In genomic region chr7:75989726-75990388, GRCh38 we compare ENCODE assay signal across 10 cellular contexts. TPM values are rescaled to one million over a fixed set of nuclear protein-coding genes. Genes with fewer than 3 reads are reported as not detected.
DNase-seq lines count a peak whose midpoint lies in the region; ATAC-seq and TF ChIP-seq lines count a peak whose summit lies in the region.
"Had no signal": no experiment of that assay in that cellular context is flagged by ENCODE, and none has a peak within 500 bp of the region (broad histone marks: within the 10 kb centered on the region; RNA-seq: fewer than 3 reads in every experiment).

No MANE protein-coding gene starts in this region.

- TF ChIP-seq POLR2A in right lobe of liver (IDR thresholded peaks at IDR 0.05) (no peak), stomach (IDR thresholded peaks at IDR 0.05) (no peak)

- H3K27ac ChIP-seq in GM23248 (no peak overlapping the region), ascending aorta (peak overlapping the region; percentile 72 to 99), right lobe of liver (peak overlapping the region in 2 of 3 donors; percentile 58 to 69), stomach (peak overlapping the region in 4 of 5 donors; percentile 11 to 97 (median 53))

- WGBS in GM23248 (ENCODE audit: low coverage in 1 of 2, low lambda C conversion rate in 2 of 2, missing lambda C conversion rate in 2 of 2), 2 experiments = 41 to 43% methylated on average over 15 of the region's 15 CpGs
- WGBS in right lobe of liver (ENCODE audit: insufficient coverage, low coverage, low lambda C conversion rate, missing lambda C conversion rate) = 36% methylated on average over 11 of the region's 15 CpGs
- WGBS in stomach, 5 donors = 63 to 70% (median 66%) methylated on average over 15 of the region's 15 CpGs

- no peaks in the 10 kb centered on the region for H3K36me3 ChIP-seq in GM23248 (ENCODE audit: low read depth)
- H3K36me3 ChIP-seq in ascending aorta = peaks cover 38 to 42% of the 10 kb centered on the region in 2 donors
- peaks cover 0 to 30% (median 12%) of the 10 kb centered on the region in 4 donors for H3K36me3 ChIP-seq in right lobe of liver
- H3K36me3 ChIP-seq in stomach = peaks cover 27 to 44% (median 37%) of the 10 kb centered on the region in 4 donors
- peaks cover 5% of the 10 kb centered on the region for H3K36me3 ChIP-seq in H7 (replicated peaks; ENCODE audit: control insufficient read depth, insufficient read depth, low read length)

- H3K9me3 ChIP-seq in GM23248 (ENCODE audit: low read depth) (no peaks in the 10 kb centered on the region), ascending aorta (no peaks in the 10 kb centered on the region), right lobe of liver (no peaks in the 10 kb centered on the region), stomach (no peaks in the 10 kb centered on the region)

- H3K4me3 ChIP-seq in GM23248 (no peak overlapping the region), ascending aorta (peak overlapping the region; percentile 2 to 37), right lobe of liver (no peak overlapping the region), stomach (no peak overlapping the region), H7 (ENCODE audit: insufficient read depth, low read depth, low read length) (no peak overlapping the region)

- no peak for TF ChIP-seq EP300 in stomach (IDR thresholded peaks at IDR 0.05)

- no peaks in the 10 kb centered on the region for H3K4me1 ChIP-seq in GM23248 (ENCODE audit: insufficient read depth)
- peaks cover 6 to 23% of the 10 kb centered on the region in 2 donors for H3K4me1 ChIP-seq in ascending aorta
- peaks cover 0 to 37% (median 10%) of the 10 kb centered on the region in 4 donors for H3K4me1 ChIP-seq in right lobe of liver
- peaks cover 24 to 74% (median 44%) of the 10 kb centered on the region in 4 donors for H3K4me1 ChIP-seq in stomach

- no peaks in the 10 kb centered on the region for H3F3A ChIP-seq in GM23248 (ENCODE audit: insufficient read depth)

- peak; percentile 28 for DNase-seq in GM23248
- DNase-seq in ascending aorta (ENCODE audit: low spot score in 2 of 2) = peak in 1 of 2 donors; percentile 71
- peak; percentile 33 to 72 (median 64) for DNase-seq in right lobe of liver
- no peak for DNase-seq in stomach
- no peak for DNase-seq in NCI-H2171 treated with DMSO at 0.1 percent for 48 hours (lab: John Stamatoyannopoulos, UW)
- DNase-seq in NCI-H187 (lab: John Stamatoyannopoulos, UW) = no peak
- DNase-seq in H7 = no peak
- DNase-seq: activated effector memory CD4-positive, alpha-beta T cell treated with anti-CD3 and anti-CD28 coated beads, Interleukin-2, amount 50 U/mL, for 16 hours; DMS79 treated with DMSO at 0.1 percent for 48 hours; NCI-H1105 treated with DMSO at 0.1 percent for 48 hours had no signal

- no peak overlapping the region for H2AFZ ChIP-seq in GM23248

- H4K20me1 ChIP-seq in GM23248 (ENCODE audit: insufficient read depth) = no peaks in the 10 kb centered on the region

- no peak for TF ChIP-seq CTCF in ascending aorta (IDR thresholded peaks at IDR 0.05)
- no peak for TF ChIP-seq CTCF in right lobe of liver (IDR thresholded peaks at IDR 0.05)
- no peak for TF ChIP-seq CTCF in stomach (IDR thresholded peaks at IDR 0.05)

- H3K4me2 ChIP-seq in GM23248 (ENCODE audit: unreplicated experiment) = no peak overlapping the region

- H3K27me3 ChIP-seq in GM23248 (replicated peaks; ENCODE audit: insufficient read depth) (no peaks in the 10 kb centered on the region), ascending aorta (no peaks in the 10 kb centered on the region), right lobe of liver (no peaks in the 10 kb centered on the region), stomach (no peaks in the 10 kb centered on the region), H7 (ENCODE audit: control insufficient read depth, insufficient read depth, low read length) (no peaks in the 10 kb centered on the region)

- no peaks in the 10 kb centered on the region for H3K79me2 ChIP-seq in GM23248 (ENCODE audit: insufficient read depth)

- H3K9ac ChIP-seq in GM23248 = no peak overlapping the region

- no peaks in the 10 kb centered on the region for H3K9me2 ChIP-seq in GM23248 (ENCODE audit: insufficient read depth)

- in situ Hi-C loops in GM23248 (cut with MboI) = no loop called here

- ATAC-seq in right lobe of liver = peak in 2 of 4 donors; percentile 0 to 3

- intact Hi-C loops in ascending aorta (cut with DNase I) = loop anchor here (10.0 kb wide), 1 partner anchor 325 kb away; no protein-coding TSS in a partner anchor
- intact Hi-C loops in right lobe of liver (cut with DNase I) = no loop called here
- intact Hi-C loops in stomach (cut with DNase I; ENCODE audit: low total_unique reads) = no loop called here

RNA-seq across cellular contexts. Expression of gene TMEM120A, which starts 4.5 kb away (rescaled TPM):
- total RNA-seq in GM23248 (2014; rRNA removed; shearing (Covaris generic)) = 8.2 and 25.1 TPM in 2 replicates
- polyA plus RNA-seq in GM23248 (2016; fragmentation: Nextera tagmentation; extraction: Ambion mirVana) (46.9 and 47.1 TPM in 2 replicates), stomach (10 to 100 TPM; 53.6 to 78.6 (median 68.3) TPM)
- total RNA-seq in ascending aorta (24.2 TPM), right lobe of liver (100 to 1,000 TPM in 1 of 6 experiments, 10 to 100 TPM in 5; 20.8 to 104 (median 53.1) TPM), stomach (10 to 100 TPM in 4 of 5 donors, 1 to 10 TPM in 1; 4.1 to 75.3 (median 24.2) TPM)
- total RNA-seq in H7 (2014; rRNA removed; shearing (Covaris generic)) = 11.0 and 12.8 TPM in 2 replicates

RNA-seq across cellular contexts. Expression of gene STYXL1, which starts 57.9 kb away (rescaled TPM):
- 31.5 and 42.5 TPM in 2 replicates for total RNA-seq in GM23248 (2014; rRNA removed; shearing (Covaris generic))
- 51.8 and 54.7 TPM in 2 replicates for polyA plus RNA-seq in GM23248 (2016; fragmentation: Nextera tagmentation; extraction: Ambion mirVana)
- 0.96 TPM for total RNA-seq in ascending aorta
- 10 to 100 TPM; 13.8 to 28.5 (median 21.2) TPM for total RNA-seq in right lobe of liver
- 10 to 100 TPM; 12.3 to 58.1 (median 17.8) TPM for total RNA-seq in stomach
- 10 to 100 TPM; 37.0 to 57.4 (median 45.4) TPM for polyA plus RNA-seq in stomach
- total RNA-seq in H7 (2014; rRNA removed; shearing (Covaris generic)) = 53.1 and 68.6 TPM in 2 replicates

RNA-seq across cellular contexts. Expression of gene MDH2, which starts 58.0 kb away (rescaled TPM):
- total RNA-seq in GM23248 (2014; rRNA removed; shearing (Covaris generic)) = 71.7 and 72.4 TPM in 2 replicates
- polyA plus RNA-seq in GM23248 (2016; fragmentation: Nextera tagmentation; extraction: Ambion mirVana) (227 and 250 TPM in 2 replicates), stomach (100 to 1,000 TPM in 1 of 3 donors, 10 to 100 TPM in 2; 81.5 to 107 (median 89.2) TPM)
- total RNA-seq in ascending aorta (63.5 TPM), right lobe of liver (100 to 1,000 TPM; 130 to 178 (median 164) TPM), stomach (100 to 1,000 TPM in 2 of 5 donors, 10 to 100 TPM in 3; 41.1 to 227 (median 71.9) TPM)
- 206 and 246 TPM in 2 replicates for total RNA-seq in H7 (2014; rRNA removed; shearing (Covaris generic))

Comparison
In these comparisons a context has a peak if more than half of its experiments do, and no peak if none do; other contexts are left out.
1. DNase-seq: peak in GM23248 (single experiment) and right lobe of liver (3 of 3); none in stomach (single experiment), NCI-H2171 treated with DMSO at 0.1 percent for 48 hours (single experiment), NCI-H187 (0 of 2) and H7 (single experiment).
2. H3K4me3 ChIP-seq: peak in ascending aorta (2 of 2); none in GM23248 (single experiment), right lobe of liver (0 of 3), stomach (0 of 4) and H7 (single experiment).